ENCODE assay signal across 18 cellular contexts in the genomic region with DNA sequence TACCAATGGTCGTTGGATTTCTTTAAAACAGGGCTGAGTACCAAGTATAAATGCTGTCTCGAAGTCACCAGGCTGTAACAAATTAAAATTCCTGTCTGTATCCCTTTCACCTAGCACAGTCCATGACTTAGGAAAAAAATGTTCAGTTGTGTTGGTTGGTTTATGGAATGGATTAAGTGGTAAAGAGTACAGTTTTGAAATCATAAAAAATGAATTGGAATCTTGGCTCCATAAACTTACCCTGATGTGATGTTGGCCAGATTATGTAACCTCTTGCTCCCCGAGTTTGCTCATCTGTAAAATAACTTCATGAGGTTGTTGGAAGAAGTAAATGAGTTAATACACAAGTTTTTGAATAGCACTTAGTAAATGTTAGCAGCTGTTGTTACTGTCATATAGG.
DNase-seq lines count a peak whose midpoint lies in the region; FAIRE-seq and TF ChIP-seq lines count a peak whose summit lies in the region.
"Had no signal": no experiment of that assay in that cellular context is flagged by ENCODE, and none has a peak within 500 bp of the region (broad histone marks: within the 10 kb centered on the region; RNA-seq: fewer than 3 reads in every experiment).

No MANE protein-coding gene starts in this region.

- no peaks in the 10 kb centered on the region for H3K36me3 ChIP-seq in BJ (ENCODE audit: control insufficient read depth, insufficient read depth, low read length)
- no peaks in the 10 kb centered on the region for H3K36me3 ChIP-seq in kidney (ENCODE audit: control insufficient read depth in 1 of 2, insufficient read depth in 2 of 2, low read length in 2 of 2)
- no peaks in the 10 kb centered on the region for H3K36me3 ChIP-seq in ascending aorta
- H3K36me3 ChIP-seq: BE2C had no signal

- in situ Hi-C loops in astrocyte of the cerebellum (cut with HindIII; ENCODE audit: low sequenced_read_pairs): no loop called here

- H3K9me3 ChIP-seq in kidney (ENCODE audit: control insufficient read depth in 1 of 2, low read length in 2 of 2): no peaks in the 10 kb centered on the region
- H3K9me3 ChIP-seq in ascending aorta: no peaks in the 10 kb centered on the region
- H3K9me3 ChIP-seq: BE2C, Caco-2 had no signal

- no peak overlapping the region for H3K9ac ChIP-seq in kidney (ENCODE audit: low read length in 2 of 2)

- CTCF ChIA-PET in BJ (lab: Yijun Ruan, JAX): no interaction called here

- H3K27me3 ChIP-seq in BJ (ENCODE audit: control insufficient read depth, insufficient read depth, low read length) (no peaks in the 10 kb centered on the region), ascending aorta (no peaks in the 10 kb centered on the region)
- H3K27me3 ChIP-seq: BE2C had no signal

- intact Hi-C loops in kidney (cut with DNase I): no loop called here
- intact Hi-C loops in ascending aorta (cut with DNase I): no loop called here
- intact Hi-C loops in posterior vena cava (cut with DNase I): no loop called here

- POLR2A ChIA-PET in BJ (lab: Charles Lee): no interaction called here

- FAIRE-seq in kidney (lab: Jason Lieb, UNC): peak; percentile 21

- no peak overlapping the region for H3K27ac ChIP-seq in kidney (ENCODE audit: low read depth in 2 of 2, low read length in 2 of 2)
- H3K27ac ChIP-seq in ascending aorta: no peak overlapping the region
- H3K27ac ChIP-seq: SK-N-MC had no signal

- TF ChIP-seq CTCF in BJ (IDR thresholded peaks at IDR 0.05; ENCODE audit: insufficient read depth, low read depth, low read length) (no peak), astrocyte of the cerebellum (IDR thresholded peaks at IDR 0.05; ENCODE audit: low read depth, low read length, missing control alignments) (no peak), kidney (IDR thresholded peaks at IDR 0.05; ENCODE audit: borderline replicate concordance, extremely low read depth, insufficient read depth) (no peak), ascending aorta (IDR thresholded peaks at IDR 0.05) (no peak)

- H3K4me1 ChIP-seq in kidney (ENCODE audit: control insufficient read depth in 1 of 2, insufficient read depth in 1 of 2, low read depth in 1 of 2, low read length in 2 of 2): peaks cover 0 to 19% of the 10 kb centered on the region in 2 donors
- no peaks in the 10 kb centered on the region for H3K4me1 ChIP-seq in ascending aorta
- H3K4me1 ChIP-seq: Caco-2 had no signal

- no peak overlapping the region for H3K4me3 ChIP-seq in BJ (ENCODE audit: low read depth, low read length)
- H3K4me3 ChIP-seq in astrocyte of the cerebellum (ENCODE audit: low read depth, low read length): no peak overlapping the region
- no peak overlapping the region for H3K4me3 ChIP-seq in kidney (ENCODE audit: low read length in 2 of 2)
- no peak overlapping the region for H3K4me3 ChIP-seq in ascending aorta
- H3K4me3 ChIP-seq: SK-N-MC had no signal

- peak; percentile 21 for DNase-seq in BJ (ENCODE audit: low read depth)
- DNase-seq in astrocyte of the cerebellum (ENCODE audit: low read depth): peak; percentile 5
- no peak for DNase-seq in kidney
- DNase-seq in NCI-H2227 treated with DMSO at 0.1 percent for 48 hours (lab: John Stamatoyannopoulos, UW): no peak
- no peak for DNase-seq in ascending aorta (ENCODE audit: low spot score in 2 of 2)
- DNase-seq in posterior vena cava (ENCODE audit: low spot score): no peak
- DNase-seq in ecto neural progenitor cell (ENCODE audit: low spot score): no peak
- DNase-seq: BE2C; Caco-2; CD4-positive, alpha-beta T cell; GF-D8; H9; KBM-7; NCI-H1105; NCI-H2081; OCI-M1; SHP77 had no signal

Comparison
In these comparisons a context has a peak if more than half of its experiments do, and no peak if none do; other contexts are left out.
1. DNase-seq: peak in BJ (single experiment) and astrocyte of the cerebellum (single experiment); none in kidney (single experiment), NCI-H2227 treated with DMSO at 0.1 percent for 48 hours (single experiment), ascending aorta (0 of 2), posterior vena cava (single experiment) and ecto neural progenitor cell (single experiment).